In the genomic region with DNA sequence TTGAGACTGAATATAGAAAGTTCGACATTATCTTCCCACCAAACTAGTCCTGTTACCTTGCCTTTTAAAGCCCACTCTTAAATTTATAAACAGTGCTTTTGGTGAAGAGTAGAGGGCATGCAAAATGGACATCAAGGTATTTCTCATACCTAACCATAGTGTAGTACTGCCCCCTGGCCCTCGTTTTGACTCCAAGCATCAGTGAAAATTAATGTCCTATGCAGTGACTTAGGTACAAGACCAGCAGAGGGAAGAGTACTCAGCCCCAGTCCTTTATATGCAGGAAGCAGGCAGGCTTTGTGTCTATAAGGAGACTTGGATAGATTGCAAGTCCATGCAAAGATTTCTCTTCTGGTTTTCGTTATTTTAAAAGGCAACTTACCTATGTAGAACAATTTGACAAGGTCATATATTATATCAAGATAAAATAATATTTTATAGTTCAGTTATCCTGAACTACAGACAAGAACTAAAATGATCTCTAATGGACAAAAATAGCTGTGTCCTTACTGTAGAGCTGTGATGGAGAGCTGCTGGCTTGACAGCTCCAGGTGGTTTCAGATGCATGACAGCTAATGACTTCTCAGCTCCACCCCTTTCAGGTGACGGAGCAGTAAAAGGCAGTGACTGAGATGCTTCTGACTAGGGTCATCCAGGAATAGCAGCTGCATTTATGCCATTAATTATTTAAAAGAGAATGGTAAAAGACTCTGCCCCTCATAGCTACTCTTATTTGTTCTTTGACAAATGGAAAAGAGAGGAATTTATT, we compare ENCODE assay signal across 1 cellular context.
TF ChIP-seq lines count a peak whose summit lies in the region.

No MANE protein-coding gene starts in this region.

TF ChIP-seq in H1, 55 proteins besides CTCF, POLR2A, EP300 and RAD21 (continued from another document):
- TF ChIP-seq, protein P1, sequence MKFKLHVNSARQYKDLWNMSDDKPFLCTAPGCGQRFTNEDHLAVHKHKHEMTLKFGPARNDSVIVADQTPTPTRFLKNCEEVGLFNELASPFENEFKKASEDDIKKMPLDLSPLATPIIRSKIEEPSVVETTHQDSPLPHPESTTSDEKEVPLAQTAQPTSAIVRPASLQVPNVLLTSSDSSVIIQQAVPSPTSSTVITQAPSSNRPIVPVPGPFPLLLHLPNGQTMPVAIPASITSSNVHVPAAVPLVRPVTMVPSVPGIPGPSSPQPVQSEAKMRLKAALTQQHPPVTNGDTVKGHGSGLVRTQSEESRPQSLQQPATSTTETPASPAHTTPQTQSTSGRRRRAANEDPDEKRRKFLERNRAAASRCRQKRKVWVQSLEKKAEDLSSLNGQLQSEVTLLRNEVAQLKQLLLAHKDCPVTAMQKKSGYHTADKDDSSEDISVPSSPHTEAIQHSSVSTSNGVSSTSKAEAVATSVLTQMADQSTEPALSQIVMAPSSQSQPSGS (IDR thresholded peaks at IDR 0.05; ENCODE audit: low read length) = no peak
- TF ChIP-seq TAF7 (optimal IDR thresholded peaks at IDR 0.05; ENCODE audit: borderline replicate concordance, low read depth, low read length) (no peak), SIN3A (conservative IDR thresholded peaks at IDR 0.05 in 1 of 2, IDR thresholded peaks at IDR 0.05 in 1 of 2; ENCODE audit: low read depth in 1 of 2, low read length in 2 of 2) (no peak), CTBP2 (IDR thresholded peaks at IDR 0.05; ENCODE audit: borderline replicate concordance, insufficient read depth, insufficient read length, low read length) (no peak), JUND (IDR thresholded peaks at IDR 0.05; ENCODE audit: low read length) (no peak)
TF ChIP-seq in H1: peak in this region for 0.
